20 cellular contexts compared by ENCODE assay signal in genomic region chr6:155275808-155276480, GRCh38. TPM values are rescaled to one million over a fixed set of nuclear protein-coding genes. Genes with fewer than 3 reads are reported as not detected.
DNase-seq lines count a peak whose midpoint lies in the region; ATAC-seq and TF ChIP-seq lines count a peak whose summit lies in the region.
"Had no signal": no experiment of that assay in that cellular context is flagged by ENCODE, and none has a peak within 500 bp of the region (broad histone marks: within the 10 kb centered on the region; RNA-seq: fewer than 3 reads in every experiment).

No MANE protein-coding gene starts in this region.

- no peak for TF ChIP-seq POLR2A in esophagus muscularis mucosa (IDR thresholded peaks at IDR 0.05; ENCODE audit: low read depth)

- H3K9me3 Mint-ChIP-seq in IgD-negative memory B cell = no peaks in the 10 kb centered on the region
- H3K9me3 Mint-ChIP-seq: naive thymus-derived CD4-positive, alpha-beta T cell had no signal

- H3K9me3 ChIP-seq in esophagus muscularis mucosa = no peaks in the 10 kb centered on the region
- H3K9me3 ChIP-seq: spleen had no signal

- H3K27ac ChIP-seq in esophagus muscularis mucosa (replicated peaks in 1 of 4) = peak overlapping the region; percentile 46 to 66 (median 60)
- H3K27ac ChIP-seq: cardiac muscle cell, spleen had no signal

- peaks cover 31 to 45% (median 43%) of the 10 kb centered on the region in 4 donors for H3K4me1 ChIP-seq in esophagus muscularis mucosa
- H3K4me1 ChIP-seq: spleen had no signal

- peaks cover 4% of the 10 kb centered on the region for H3K36me3 Mint-ChIP-seq in IgD-negative memory B cell

- no peaks in the 10 kb centered on the region for H3K27me3 ChIP-seq in esophagus muscularis mucosa
- H3K27me3 ChIP-seq: spleen had no signal

- H3K36me3 ChIP-seq in esophagus muscularis mucosa = peaks cover 0 to 3% (median 0%) of the 10 kb centered on the region in 4 donors

- no peak for DNase-seq in esophagus muscularis mucosa (ENCODE audit: extremely low spot score)
- DNase-seq in midbrain (lab: John Stamatoyannopoulos, UW) = peak; percentile 49
- peak; percentile 80 for DNase-seq in superior temporal gyrus (ENCODE audit: extremely low spot score)
- no peak for DNase-seq in GDM1 (lab: John Stamatoyannopoulos, UW)
- DNase-seq in GM03348 (ENCODE audit: low spot score) = no peak
- DNase-seq in cerebellum (ENCODE audit: low spot score) = no peak
- DNase-seq: activated CD4-positive, alpha-beta T cell treated with anti-CD3 and anti-CD28 coated beads, Interleukin-2, amount 50 U/mL, for 1 hour; AML-193; DMS79 treated with DMSO at 0.1 percent for 48 hours; GOT3; naive thymus-derived CD4-positive, alpha-beta T cell; NCI-H1048; NCI-H446 treated with DMSO at 0.1 percent for 48 hours; PC-3; spleen; T-helper 2 cell had no signal

- intact Hi-C loops in esophagus muscularis mucosa (cut with DNase I) = no loop called here

- H3K27me3 Mint-ChIP-seq in IgD-negative memory B cell = no peaks in the 10 kb centered on the region
- H3K27me3 Mint-ChIP-seq: naive thymus-derived CD4-positive, alpha-beta T cell had no signal

- TF ChIP-seq CTCF in esophagus muscularis mucosa (IDR thresholded peaks at IDR 0.05) = no peak

- WGBS in esophagus muscularis mucosa = 53% methylated on average over 9 of the region's 10 CpGs

- H3K4me3 Mint-ChIP-seq in IgD-negative memory B cell = no peak overlapping the region
- H3K4me3 Mint-ChIP-seq: naive thymus-derived CD4-positive, alpha-beta T cell had no signal

- no peak for ATAC-seq in GM21576 (IDR thresholded peaks at IDR 0.05; ENCODE audit: unreplicated experiment)
- ATAC-seq: esophagus mucosa; naive thymus-derived CD4-positive, alpha-beta T cell; PC-3 had no signal

- TF ChIP-seq EP300 in esophagus muscularis mucosa (IDR thresholded peaks at IDR 0.05) = no peak

- H3K4me1 Mint-ChIP-seq in IgD-negative memory B cell = peaks cover 0 to 4% (median 0%) of the 10 kb centered on the region in 3 donors

- no peak overlapping the region for H3K4me3 ChIP-seq in esophagus muscularis mucosa
- H3K4me3 ChIP-seq: cardiac muscle cell, spleen had no signal

- peak overlapping the region in 2 of 3 donors; percentile 27 to 88 for H3K27ac Mint-ChIP-seq in IgD-negative memory B cell

RNA-seq across cellular contexts. Expression of gene CLDN20, which starts 12.1 kb away (rescaled TPM):
- polyA plus RNA-seq in IgD-negative memory B cell = not detected
- not detected for total RNA-seq in esophagus muscularis mucosa
- not detected for total RNA-seq in cerebellum
- total RNA-seq: cardiac muscle cell; esophagus mucosa; naive thymus-derived CD4-positive, alpha-beta T cell; PC-3; spleen had no signal
- polyA plus RNA-seq: naive thymus-derived CD4-positive, alpha-beta T cell; spleen had no signal

RNA-seq across cellular contexts. Expression of gene TFB1M, which starts 38.3 kb away (rescaled TPM):
- polyA plus RNA-seq in IgD-negative memory B cell = 13.3 TPM
- 10 to 100 TPM in 3 of 4 donors, 1 to 10 TPM in 1; 6.5 to 15.4 (median 12.2) TPM for total RNA-seq in esophagus muscularis mucosa
- 26.8 TPM for total RNA-seq in cerebellum

Comparison
In these comparisons a context has a peak if more than half of its experiments do, and no peak if none do; other contexts are left out.
1. DNase-seq: peak in midbrain (single experiment) and superior temporal gyrus (single experiment); none in esophagus muscularis mucosa (single experiment), GDM1 (single experiment), GM03348 (single experiment) and cerebellum (single experiment).